Comparison of ENCODE assay signal across 10 cellular contexts in genomic region chr1:68229927-68230812, GRCh38. TPM values are rescaled to one million over a fixed set of nuclear protein-coding genes. Genes with fewer than 3 reads are reported as not detected.
DNase-seq lines count a peak whose midpoint lies in the region; ATAC-seq, FAIRE-seq and TF ChIP-seq lines count a peak whose summit lies in the region.
"Had no signal": no experiment of that assay in that cellular context is flagged by ENCODE, and none has a peak within 500 bp of the region (broad histone marks: within the 10 kb centered on the region; RNA-seq: fewer than 3 reads in every experiment).

No MANE protein-coding gene starts in this region.

- H3K4me2 ChIP-seq in HepG2 (ENCODE audit: low read depth, low read length): no peak overlapping the region

- BruUV-seq in HepG2 (replicated peaks; lab: Mats Ljungman, UMichigan): no TSS peak

- peaks cover 27 to 52% of the 10 kb centered on the region in 2 donors for H3K27me3 Mint-ChIP-seq in natural killer cell (ENCODE audit: low read depth in 2 of 2)

- FAIRE-seq in HepG2 (lab: Jason Lieb, UNC): no peak
- FAIRE-seq: K562 had no signal

- ATAC-seq in HepG2 (no peak), mucosa of descending colon (peak; percentile 3), aorta (ENCODE audit: low FRiP score) (no peak), omental fat pad (ENCODE audit: low FRiP score) (no peak), natural killer cell (no peak)
- ATAC-seq: K562 had no signal

- H3K4me1 Mint-ChIP-seq in natural killer cell: peaks cover 0 to 10% of the 10 kb centered on the region in 2 donors

- no peak overlapping the region for H2AFZ ChIP-seq in HepG2 (ENCODE audit: low read length)

- TF ChIP-seq EP300 in HepG2 (IDR thresholded peaks at IDR 0.05; ENCODE audit: low read depth in 2 of 2, low read length in 2 of 2): no peak
- TF ChIP-seq EP300 in HepG2 (CRISPR knock-in tag; IDR thresholded peaks at IDR 0.05; ENCODE audit: borderline replicate concordance): no peak

- no peaks in the 10 kb centered on the region for H3K79me2 ChIP-seq in HepG2 (ENCODE audit: insufficient read depth, low read length)

- peak overlapping the region in 2 of 3 donors; percentile 76 to 90 for H3K4me3 ChIP-seq in liver (ENCODE audit: low read depth in 1 of 3, low read length in 3 of 3)
- H3K4me3 ChIP-seq in HepG2 (replicated peaks in 1 of 3; ENCODE audit: insufficient read depth in 1 of 3, low read depth in 2 of 3, low read length in 3 of 3): no peak overlapping the region
- H3K4me3 ChIP-seq in duodenal mucosa (ENCODE audit: low read depth in 1 of 2, low read length in 2 of 2): peak overlapping the region; percentile 90 to 91
- H3K4me3 ChIP-seq in mucosa of descending colon: no peak overlapping the region
- peak overlapping the region; percentile 36 to 93 for H3K4me3 ChIP-seq in aorta (ENCODE audit: low read length in 2 of 2)
- H3K4me3 ChIP-seq: K562 had no signal

- peaks cover 8% of the 10 kb centered on the region for H3K36me3 Mint-ChIP-seq in natural killer cell

- H3K36me3 ChIP-seq in liver (ENCODE audit: control insufficient read depth in 4 of 4, insufficient read depth in 3 of 4, low read depth in 1 of 4, low read length in 3 of 4) (no peaks in the 10 kb centered on the region), HepG2 (replicated peaks in 1 of 2; ENCODE audit: control insufficient read depth in 1 of 2, insufficient read depth in 2 of 2, low read length in 2 of 2) (no peaks in the 10 kb centered on the region), duodenal mucosa (ENCODE audit: control insufficient read depth in 1 of 2, insufficient read depth in 2 of 2, low read length in 2 of 2) (no peaks in the 10 kb centered on the region), mucosa of descending colon (ENCODE audit: low read depth) (no peaks in the 10 kb centered on the region), aorta (ENCODE audit: control insufficient read depth in 1 of 2, insufficient read depth in 2 of 2, low read length in 1 of 2) (no peaks in the 10 kb centered on the region)

- WGBS in liver: 55% methylated on average over 14 of the region's 14 CpGs
- WGBS in HepG2 (ENCODE audit: low lambda C conversion rate): 42% methylated on average over 14 of the region's 14 CpGs
- 27 to 32% methylated on average over 14 of the region's 14 CpGs for WGBS in aorta, 2 donors

- no peaks in the 10 kb centered on the region for H4K20me1 ChIP-seq in HepG2 (ENCODE audit: insufficient read depth, low read length)

- no peak for TF ChIP-seq POLR2A in HepG2 (IDR thresholded peaks at IDR 0.05; ENCODE audit: insufficient read depth in 1 of 2, low read depth in 2 of 2, low read length in 2 of 2)

- POLR2A ChIA-PET in HepG2 (lab: Yijun Ruan, JAX): no interaction called here

- H3K27ac ChIP-seq in liver (ENCODE audit: low read depth in 1 of 2, low read length in 2 of 2) (no peak overlapping the region), HepG2 (ENCODE audit: extremely low read length, insufficient read depth, low read length) (no peak overlapping the region), duodenal mucosa (ENCODE audit: low read depth, low read length) (no peak overlapping the region), aorta (ENCODE audit: low read depth in 1 of 2, low read length in 2 of 2) (peak overlapping the region in 1 of 2 donors; percentile 12)

- intact Hi-C loops in HepG2 (cut with micrococcal nuclease; ENCODE audit: unreplicated experiment): no loop called here
- intact Hi-C loops in mucosa of descending colon (cut with DNase I, micrococcal nuclease): loop anchor here (5.0 to 10.0 kb wide), 3 partner anchors 88 to 105 kb away; no protein-coding TSS in a partner anchor
- intact Hi-C loops in aorta (cut with DNase I): loop anchor here (5.0 to 10.0 kb wide), 8 partner anchors 33 to 395 kb away; partner anchors contain the start of gene GNG12 (in 1 of the 2)
- intact Hi-C loops in natural killer cell (cut with micrococcal nuclease): no loop called here

- no peak overlapping the region for H3K4me3 Mint-ChIP-seq in natural killer cell

- CTCF ChIA-PET in HepG2 (lab: Yijun Ruan, JAX; ENCODE audit: low intra/inter-chr PET ratio, low total read pairs): no interaction called here

- TF ChIP-seq RAD21 in liver (IDR thresholded peaks at IDR 0.05): no peak
- TF ChIP-seq RAD21 in HepG2 (CRISPR knock-in tag; IDR thresholded peaks at IDR 0.05): no peak

- no peak for TF ChIP-seq CTCF in liver (IDR thresholded peaks at IDR 0.05; ENCODE audit: low read depth, low read length, missing input control)
- no peak for TF ChIP-seq CTCF in HepG2 (CRISPR knock-in tag; IDR thresholded peaks at IDR 0.05)
- no peak for TF ChIP-seq CTCF in mucosa of descending colon (IDR thresholded peaks at IDR 0.05)
- TF ChIP-seq CTCF in omental fat pad (IDR thresholded peaks at IDR 0.05): no peak
- no peak for TF ChIP-seq CTCF in natural killer cell (IDR thresholded peaks at IDR 0.05)

- H3K27me3 ChIP-seq in liver (ENCODE audit: control insufficient read depth in 4 of 4, insufficient read depth in 4 of 4, low read length in 3 of 4) (no peaks in the 10 kb centered on the region), HepG2 (ENCODE audit: control insufficient read depth in 1 of 2, insufficient read depth in 2 of 2, low read length in 2 of 2) (peaks cover 1 to 30% of the 10 kb centered on the region in 2 experiments; a peak in 3 of 5 replicates), duodenal mucosa (ENCODE audit: control insufficient read depth in 1 of 2, insufficient read depth in 2 of 2, low read length in 2 of 2) (no peaks in the 10 kb centered on the region), aorta (ENCODE audit: control insufficient read depth in 1 of 2, insufficient read depth in 2 of 2, low read length in 1 of 2) (no peaks in the 10 kb centered on the region)

- H3K4me1 ChIP-seq in liver (ENCODE audit: control insufficient read depth in 4 of 4, insufficient read depth in 4 of 4, low read length in 3 of 4) (peaks cover 0 to 17% (median 12%) of the 10 kb centered on the region in 4 donors), HepG2 (ENCODE audit: insufficient read depth, low read length) (no peaks in the 10 kb centered on the region), duodenal mucosa (ENCODE audit: control insufficient read depth in 1 of 2, insufficient read depth in 2 of 2, low read length in 2 of 2) (peaks cover 7 to 8% of the 10 kb centered on the region in 2 donors), mucosa of descending colon (ENCODE audit: low read depth) (no peaks in the 10 kb centered on the region), aorta (ENCODE audit: control insufficient read depth in 1 of 2, insufficient read depth in 2 of 2, low read length in 2 of 2) (no peaks in the 10 kb centered on the region)

- no peak for DNase-seq in HepG2 (ENCODE audit: low spot score)
- DNase-seq in mucosa of descending colon: no peak
- no peak for DNase-seq in aorta
- DNase-seq in omental fat pad (ENCODE audit: low spot score): no peak
- DNase-seq in epidermal melanocyte (ENCODE audit: insufficient read length, low spot score): no peak
- DNase-seq in natural killer cell: no peak
- DNase-seq: DND-41 had no signal

- peaks cover 0 to 3% of the 10 kb centered on the region in 2 donors for H3K9me3 Mint-ChIP-seq in natural killer cell

- no peak overlapping the region for H3K27ac Mint-ChIP-seq in natural killer cell

- in situ Hi-C loops in HepG2 (cut with HindIII; ENCODE audit: extremely low pct_ligation_motif_present, low pct_unique_long_range_greater_than_20kb): loop anchor here (10.0 kb wide), 1 partner anchor 55 kb away; no protein-coding TSS in a partner anchor

- H3K9ac ChIP-seq in liver (ENCODE audit: low read depth in 1 of 2, low read length in 2 of 2): no peak overlapping the region
- no peak overlapping the region for H3K9ac ChIP-seq in HepG2 (ENCODE audit: insufficient read depth, low read depth, low read length)
- H3K9ac ChIP-seq in duodenal mucosa (ENCODE audit: low read depth in 1 of 2, low read length in 2 of 2): peak overlapping the region; percentile 75 to 85

- H3K9me3 ChIP-seq in liver (ENCODE audit: control insufficient read depth in 4 of 4, low read length in 3 of 4) (no peaks in the 10 kb centered on the region), HepG2 (ENCODE audit: low read length) (no peaks in the 10 kb centered on the region), duodenal mucosa (ENCODE audit: control insufficient read depth in 1 of 2, low read length in 2 of 2) (no peaks in the 10 kb centered on the region), mucosa of descending colon (no peaks in the 10 kb centered on the region), aorta (ENCODE audit: control insufficient read depth, low read length) (no peaks in the 10 kb centered on the region)

TF ChIP-seq in HepG2, 621 proteins besides CTCF, POLR2A, EP300 and RAD21 (continues in another document):
- TF ChIP-seq ATAD3A (CRISPR knock-in tag; IDR thresholded peaks at IDR 0.05): no peak

RNA-seq across cellular contexts. Expression of gene WLS, which starts 2.2 kb away (rescaled TPM):
- total RNA-seq in liver (10 to 100 TPM in 1 of 2 donors, 1 to 10 TPM in 1; 3.2 to 12.5 TPM), HepG2 (2016; rRNA removed; fragmentation: Illumina TruSeq; extraction: Trizol) (not detected in 2 replicates), mucosa of descending colon (100 to 1,000 TPM; 100 to 182 (median 118) TPM), aorta (10 to 100 TPM; 47.3 to 81.5 TPM), omental fat pad (100 to 1,000 TPM in 1 of 4 donors, 10 to 100 TPM in 3; 44.4 to 114 (median 55.2) TPM), natural killer cell (1 to 10 TPM in 1 of 3 donors, under 1 TPM in 1, not detected in 1; 0.75 to 1.4 TPM)
- polyA plus RNA-seq in liver (10 to 100 TPM in 1 of 2 donors, 1 to 10 TPM in 1; 4.6 to 10.9 TPM), HepG2 (2011; rRNA removed) (0.20 TPM in 1 of 2 replicates, not detected in the other), aorta (10 to 100 TPM; 29.9 to 56.3 TPM)
- total RNA-seq in HepG2 (2016; cell fraction: cytosol; rRNA removed; fragmentation: Illumina TruSeq; extraction: Trizol; ENCODE audit: low read depth): not detected in 2 replicates
- total RNA-seq in HepG2 (2016; cell fraction: insoluble cytoplasmic fraction; rRNA removed; fragmentation: Illumina TruSeq; extraction: Trizol): not detected in 2 replicates
- not detected in 2 replicates for total RNA-seq in HepG2 (2016; cell fraction: membrane; rRNA removed; fragmentation: Illumina TruSeq; extraction: Trizol)
- not detected in 2 replicates for total RNA-seq in HepG2 (2016; cell fraction: nucleus; rRNA removed; fragmentation: Illumina TruSeq; extraction: Trizol)
- 0.08 TPM in 1 of 2 replicates, not detected in the other for polyA plus RNA-seq in HepG2 (2011; cell fraction: cytosol; rRNA removed)
- polyA plus RNA-seq in HepG2 (2011; cell fraction: nucleus; rRNA removed): not detected in 2 replicates
- polyA plus RNA-seq in HepG2 (2012): 0.05 TPM in 1 of 2 replicates, not detected in the other
- polyA plus RNA-seq in HepG2 (2016; cell fraction: cytosol; fragmentation: Illumina TruSeq; extraction: Trizol; ENCODE audit: low read depth): not detected in 2 replicates
- not detected in 2 replicates for polyA plus RNA-seq in HepG2 (2016; cell fraction: insoluble cytoplasmic fraction; fragmentation: Illumina TruSeq; extraction: Trizol; ENCODE audit: low read depth)
- polyA plus RNA-seq in HepG2 (2016; cell fraction: membrane; fragmentation: Illumina TruSeq; extraction: Trizol; ENCODE audit: low read depth): not detected in 2 replicates
- not detected in 2 replicates for polyA plus RNA-seq in HepG2 (2016; cell fraction: nucleus; fragmentation: Illumina TruSeq; extraction: Trizol; ENCODE audit: insufficient read depth, low read depth)
- polyA minus RNA-seq in HepG2 (2011; rRNA and poly(A)+ RNA removed; ENCODE audit: low replicate concordance): 99.6 TPM in 1 of 2 replicates, not detected in the other
- 0.88 and 0.99 TPM in 2 replicates for polyA minus RNA-seq in HepG2 (2011; cell fraction: cytosol; rRNA and poly(A)+ RNA removed)
- polyA minus RNA-seq in HepG2 (2011; cell fraction: nucleus; rRNA and poly(A)+ RNA removed): 0.77 TPM in 1 of 2 replicates, not detected in the other
- polyA plus RNA-seq: K562 had no signal

Comparison
In these comparisons a context has a peak if more than half of its experiments do, and no peak if none do; other contexts are left out.
1. H3K4me3 ChIP-seq: peak in liver (2 of 3), duodenal mucosa (2 of 2) and aorta (2 of 2); none in HepG2 (0 of 3) and mucosa of descending colon (single experiment).
2. H3K9ac ChIP-seq: peak in duodenal mucosa (2 of 2); none in liver (0 of 2) and HepG2 (single experiment).
3. intact Hi-C loops: an anchor here in mucosa of descending colon (5.0 to 10.0 kb wide) and aorta (5.0 to 10.0 kb wide); none called in HepG2 and natural killer cell.